In genomic region chr1:66359815-66360214, GRCh38 we compare ENCODE assay signal across 12 cellular contexts.
DNase-seq lines count a peak whose midpoint lies in the region; ATAC-seq and TF ChIP-seq lines count a peak whose summit lies in the region.
"Had no signal": no experiment of that assay in that cellular context is flagged by ENCODE, and none has a peak within 500 bp of the region (broad histone marks: within the 10 kb centered on the region; RNA-seq: fewer than 3 reads in every experiment).

No MANE protein-coding gene starts in this region.

- H3K27me3 Mint-ChIP-seq in endodermal cell (ENCODE audit: insufficient read depth), result no peaks in the 10 kb centered on the region
- no peaks in the 10 kb centered on the region for H3K27me3 Mint-ChIP-seq in osteocyte (ENCODE audit: unreplicated experiment)

- DNase-seq in SK-N-SH (no peak), endodermal cell (no peak), osteocyte (ENCODE audit: extremely low spot score, unreplicated experiment) (no peak), COLO829 (ENCODE audit: low spot score) (no peak), trophoblast cell (no peak), CD1c-positive myeloid dendritic cell (ENCODE audit: extremely low spot score) (no peak)
- DNase-seq: brain microvascular endothelial cell, left lung, PC-3, right cardiac atrium had no signal

- H2BK120ac ChIP-seq in trophoblast cell (ENCODE audit: insufficient read depth, low read length, poor library complexity), result no peak overlapping the region

- no peak for ATAC-seq in SK-N-SH treated with all-trans-retinoic acid at 6 μM for 48 hours
- peak; percentile 1 for ATAC-seq in HG02588 (IDR thresholded peaks at IDR 0.05; ENCODE audit: unreplicated experiment)

- H3K27me3 ChIP-seq in SK-N-SH (ENCODE audit: insufficient read depth) (no peaks in the 10 kb centered on the region), endodermal cell (ENCODE audit: control insufficient read depth, insufficient read depth, low read length, poor library complexity, severe bottlenecking) (no peaks in the 10 kb centered on the region), trophoblast cell (ENCODE audit: insufficient read depth, low read length) (no peaks in the 10 kb centered on the region)
- H3K27me3 ChIP-seq: brain microvascular endothelial cell, left lung had no signal

- 0 out of 2 replicates have a peak overlapping the region, but pooled peaks have one; percentile 9 for H2AFZ ChIP-seq in SK-N-SH (ENCODE audit: low read depth)
- no peak overlapping the region for H2AFZ ChIP-seq in trophoblast cell (ENCODE audit: insufficient read depth, low read length, poor library complexity)

- no peak overlapping the region for H4K8ac ChIP-seq in trophoblast cell (ENCODE audit: low read depth, low read length)

- no peak overlapping the region for H3K23ac ChIP-seq in trophoblast cell (ENCODE audit: low read length)

- H3F3A ChIP-seq in SK-N-SH (replicated peaks; ENCODE audit: insufficient read depth), result peaks cover 17% of the 10 kb centered on the region

- H2BK12ac ChIP-seq in trophoblast cell (ENCODE audit: low read length), result no peak overlapping the region

- no peak overlapping the region; a peak in 1 of 4 replicates for H3K27ac ChIP-seq in SK-N-SH (ENCODE audit: low read depth in 2 of 2, low read length in 1 of 2)
- H3K27ac ChIP-seq in endodermal cell (ENCODE audit: low read depth, low read length), result peak overlapping the region; percentile 21
- H3K27ac ChIP-seq in trophoblast cell (ENCODE audit: low read depth, low read length), result no peak overlapping the region
- H3K27ac ChIP-seq: brain microvascular endothelial cell, left lung had no signal

- H3K79me1 ChIP-seq in trophoblast cell (ENCODE audit: low read length), result no peaks in the 10 kb centered on the region

- no peak overlapping the region for H4K91ac ChIP-seq in trophoblast cell (ENCODE audit: low read depth, low read length)

- no peak overlapping the region for H2AK5ac ChIP-seq in trophoblast cell (ENCODE audit: low read length)

- no peak overlapping the region for H3K18ac ChIP-seq in trophoblast cell (ENCODE audit: low read length)

- no peaks in the 10 kb centered on the region for H3K9me3 ChIP-seq in SK-N-SH
- H3K9me3 ChIP-seq in endodermal cell (ENCODE audit: control insufficient read depth, low read length), result no peaks in the 10 kb centered on the region
- no peaks in the 10 kb centered on the region for H3K9me3 ChIP-seq in trophoblast cell (ENCODE audit: insufficient read depth, low read depth, low read length)
- H3K9me3 ChIP-seq: left lung had no signal

- no peak overlapping the region for H3K14ac ChIP-seq in trophoblast cell (ENCODE audit: low read length)

- H3K4ac ChIP-seq in trophoblast cell (ENCODE audit: low read depth, low read length), result no peak overlapping the region

- no peak overlapping the region for H4K12ac ChIP-seq in trophoblast cell (ENCODE audit: low read depth, low read length)

- H3K9ac ChIP-seq in SK-N-SH (no peak overlapping the region), endodermal cell (ENCODE audit: extremely low read depth, low read length, poor library complexity, severe bottlenecking) (no peak overlapping the region), trophoblast cell (ENCODE audit: low read length) (no peak overlapping the region)

- no peak overlapping the region for H2BK5ac ChIP-seq in trophoblast cell (ENCODE audit: low read depth, low read length, poor library complexity)

- no peaks in the 10 kb centered on the region for H4K20me1 ChIP-seq in SK-N-SH (ENCODE audit: insufficient read depth)

- POLR2A ChIA-PET in SK-N-SH (lab: Yijun Ruan, JAX), result no interaction called here

- H3K4me1 Mint-ChIP-seq in endodermal cell (peaks cover 44% of the 10 kb centered on the region), osteocyte (ENCODE audit: unreplicated experiment) (peaks cover 40% of the 10 kb centered on the region)

- H3K9me2 ChIP-seq in SK-N-SH, result no peaks in the 10 kb centered on the region

- TF ChIP-seq RAD21 in SK-N-SH (IDR thresholded peaks at IDR 0.05; ENCODE audit: low read length), result no peak

- H3K27ac Mint-ChIP-seq in endodermal cell, result no peak overlapping the region
- peak overlapping the region; percentile 14 for H3K27ac Mint-ChIP-seq in osteocyte (ENCODE audit: unreplicated experiment)

- H3K4me2 ChIP-seq in SK-N-SH (no peak overlapping the region), trophoblast cell (ENCODE audit: low read length) (no peak overlapping the region)

- TF ChIP-seq EP300 in SK-N-SH (IDR thresholded peaks at IDR 0.05; ENCODE audit: borderline replicate concordance in 1 of 2, low read depth in 1 of 2, low read length in 1 of 2), result no peak

- H3K36me3 Mint-ChIP-seq in endodermal cell (ENCODE audit: low read depth) (peaks cover 20% of the 10 kb centered on the region), osteocyte (ENCODE audit: unreplicated experiment) (peaks cover 71% of the 10 kb centered on the region)

- H3K4me3 ChIP-seq in SK-N-SH (ENCODE audit: low read depth in 2 of 2, low read length in 1 of 2) (no peak overlapping the region), endodermal cell (ENCODE audit: low read length) (no peak overlapping the region), trophoblast cell (ENCODE audit: low read depth, low read length) (no peak overlapping the region)
- H3K4me3 ChIP-seq: left lung had no signal

- no peak overlapping the region for H3K4me3 Mint-ChIP-seq in endodermal cell
- H3K4me3 Mint-ChIP-seq in osteocyte (ENCODE audit: unreplicated experiment), result no peak overlapping the region

- peaks cover 0 to 8% of the 10 kb centered on the region in 2 experiments for H3K36me3 ChIP-seq in SK-N-SH (replicated peaks in 1 of 2; ENCODE audit: control insufficient read depth in 1 of 2, insufficient read depth in 2 of 2, low read length in 1 of 2)
- H3K36me3 ChIP-seq in endodermal cell (ENCODE audit: control insufficient read depth, insufficient read depth, low read length), result peaks cover 25% of the 10 kb centered on the region
- no peaks in the 10 kb centered on the region for H3K36me3 ChIP-seq in trophoblast cell (ENCODE audit: control insufficient read depth in 1 of 2, insufficient read depth in 2 of 2, low read length in 2 of 2)
- H3K36me3 ChIP-seq: brain microvascular endothelial cell had no signal

- TF ChIP-seq CTCF in SK-N-SH (IDR thresholded peaks at IDR 0.05), result no peak
- no peak for TF ChIP-seq CTCF in endodermal cell (conservative IDR thresholded peaks at IDR 0.05)
- TF ChIP-seq CTCF in osteocyte (IDR thresholded peaks at IDR 0.05), result no peak

- H3K79me2 ChIP-seq in SK-N-SH (ENCODE audit: insufficient read depth) (no peaks in the 10 kb centered on the region), trophoblast cell (ENCODE audit: control insufficient read depth, insufficient read depth, low read length, poor library complexity) (no peaks in the 10 kb centered on the region)

- H3K4me1 ChIP-seq in SK-N-SH (ENCODE audit: control insufficient read depth in 1 of 2, insufficient read depth in 2 of 2, low read depth in 1 of 2, low read length in 1 of 2) (peaks cover 14 to 15% of the 10 kb centered on the region in 2 experiments; a peak in 3 of 4 replicates), endodermal cell (ENCODE audit: control insufficient read depth, insufficient read depth, low read length) (peaks cover 16% of the 10 kb centered on the region), trophoblast cell (ENCODE audit: control insufficient read depth in 1 of 2, insufficient read depth in 2 of 2, low read length in 2 of 2) (no peaks in the 10 kb centered on the region)

- CTCF ChIA-PET in SK-N-SH (lab: Yijun Ruan, JAX), result interaction anchor here (1.0 to 1.7 kb wide), 5 partner anchors 9 to 366 kb away, joined by 3 to 7 read pairs (median 4); no protein-coding TSS in a partner anchor

- no peaks in the 10 kb centered on the region for H3K9me3 Mint-ChIP-seq in endodermal cell
- H3K9me3 Mint-ChIP-seq in osteocyte (ENCODE audit: unreplicated experiment), result no peaks in the 10 kb centered on the region

TF ChIP-seq in SK-N-SH, 30 proteins besides CTCF, POLR2A, EP300 and RAD21 (continues in another document):
- TF ChIP-seq MEF2A (IDR thresholded peaks at IDR 0.05; ENCODE audit: borderline replicate concordance, low read depth), result no peak
- no peak for TF ChIP-seq RXRA (IDR thresholded peaks at IDR 0.05; ENCODE audit: borderline replicate concordance, low read depth)
- no peak for TF ChIP-seq TEAD4 (IDR thresholded peaks at IDR 0.05; ENCODE audit: borderline replicate concordance, insufficient read depth)
- no peak for TF ChIP-seq MXI1 (IDR thresholded peaks at IDR 0.05; ENCODE audit: low read depth, low read length)
- TF ChIP-seq NFIC (IDR thresholded peaks at IDR 0.05; ENCODE audit: borderline replicate concordance), result no peak
- no peak for TF ChIP-seq POLR2AphosphoS5 (IDR thresholded peaks at IDR 0.05; ENCODE audit: low read depth, low read length)
- TF ChIP-seq JUND (IDR thresholded peaks at IDR 0.05), result no peak
- no peak for TF ChIP-seq IRF3 (IDR thresholded peaks at IDR 0.05; ENCODE audit: low read depth, low read length)

TF ChIP-seq in SK-N-SH treated with all-trans-retinoic acid at 6 μM for 48 hours, 23 proteins besides CTCF, POLR2A, EP300 and RAD21 (continues in another document):
- no peak for TF ChIP-seq ZFP30 (CRISPR knock-in tag; IDR thresholded peaks at IDR 0.05)
- TF ChIP-seq ZC3H10 (CRISPR knock-in tag; IDR thresholded peaks at IDR 0.05), result no peak
- TF ChIP-seq SNAI2 (CRISPR knock-in tag; IDR thresholded peaks at IDR 0.05), result no peak
- TF ChIP-seq OSR1 (CRISPR knock-in tag; IDR thresholded peaks at IDR 0.05), result no peak
- TF ChIP-seq ZNF8 (CRISPR knock-in tag; IDR thresholded peaks at IDR 0.05), result no peak
- TF ChIP-seq POU6F1 (CRISPR knock-in tag; IDR thresholded peaks at IDR 0.05; ENCODE audit: borderline replicate concordance, low read depth), result no peak
